ENCODE assay signal across 23 cellular contexts in the genomic region with DNA sequence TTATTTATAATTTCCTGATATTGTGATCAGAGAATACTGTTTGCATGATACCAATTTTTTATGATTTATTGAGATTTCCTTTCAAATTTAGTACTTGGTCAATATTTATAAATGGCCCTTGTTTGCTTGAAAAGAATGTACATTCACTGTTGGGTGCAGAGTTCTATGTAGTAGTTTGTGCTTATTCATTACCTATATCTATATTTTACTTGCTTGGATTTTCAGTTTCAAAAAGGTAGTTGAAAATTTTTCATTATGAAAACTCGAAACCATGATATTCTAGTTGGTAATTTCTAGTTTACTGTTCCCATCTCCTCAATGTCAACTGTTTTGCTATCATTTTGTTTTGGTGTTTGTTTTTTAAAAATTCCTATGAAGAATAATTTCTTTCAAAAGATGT.
"Had no signal": no experiment of that assay in that cellular context is flagged by ENCODE, and none has a peak within 500 bp of the region (broad histone marks: within the 10 kb centered on the region; RNA-seq: fewer than 3 reads in every experiment).

No MANE protein-coding gene starts in this region.

- DNase-seq: activated CD4-positive, alpha-beta T cell treated with anti-CD3 and anti-CD28 coated beads, Interleukin-2, amount 50 U/mL, for 1 hour; activated CD4-positive, CD25-positive, alpha-beta regulatory T cell treated with anti-CD3 and anti-CD28 coated beads, Interleukin-2, amount 50 U/mL, for 72 hours; activated CD8-positive, alpha-beta memory T cell treated with anti-CD3 and anti-CD28 coated beads, Interleukin-2, amount 50 U/mL, for 4 hours; activated naive CD4-positive, alpha-beta T cell treated with anti-CD3 and anti-CD28 coated beads for 36 hours; activated naive CD8-positive, alpha-beta T cell treated with anti-CD3 and anti-CD28 coated beads, Interleukin-2, amount 50 U/mL, for 24 hours; activated T-cell treated with anti-CD3 and anti-CD28 coated beads, Interleukin-2, amount 50 U/mL, for 4 hours; aorta; brain microvascular endothelial cell; central memory CD4-positive, alpha-beta T cell; dorsolateral prefrontal cortex; foreskin melanocyte; head of caudate nucleus; left lung; mammary epithelial cell; nephron progenitor cell; nucleus accumbens; posterior cingulate gyrus; sigmoid colon; spleen; stimulated activated CD4-positive, alpha-beta T cell treated with anti-CD3 and anti-CD28 coated beads, Interleukin-4, amount 100 ng/mL, for 4 hours; upper lobe of right lung had no signal

- H3K4me3 ChIP-seq: dorsolateral prefrontal cortex, left lung, sigmoid colon, spleen, upper lobe of right lung had no signal

- H3K27me3 ChIP-seq: brain microvascular endothelial cell, dorsolateral prefrontal cortex, left lung, sigmoid colon, spleen, upper lobe of right lung had no signal

- H3K27ac Mint-ChIP-seq: activated naive CD4-positive, alpha-beta T cell treated with anti-CD3 and anti-CD28 coated beads for 36 hours; activated naive CD8-positive, alpha-beta T cell treated with anti-CD3 and anti-CD28 coated beads, Interleukin-2, amount 50 U/mL, for 24 hours; nephron progenitor cell; stimulated activated memory B cell treated with anti-CD40 and anti-IgM and Interleukin-4, amounts not matched to agents 10 μg/mL and 1 μg/mL and 100 μg/mL, for 72 hours had no signal

- H3K36me3 ChIP-seq: brain microvascular endothelial cell, left lung, sigmoid colon, spleen, upper lobe of right lung had no signal

- ATAC-seq: activated naive CD8-positive, alpha-beta T cell treated with anti-CD3 and anti-CD28 coated beads, Interleukin-2, amount 50 U/mL, for 24 hours; activated T-cell treated with anti-CD3 and anti-CD28 coated beads, Interleukin-2, amount 50 U/mL, for 4 hours; left lung; stimulated activated memory B cell treated with anti-CD40 and anti-IgM and Interleukin-4, amounts not matched to agents 10 μg/mL and 1 μg/mL and 100 μg/mL, for 72 hours; upper lobe of right lung had no signal

- H3K4me1 Mint-ChIP-seq: activated naive CD8-positive, alpha-beta T cell treated with anti-CD3 and anti-CD28 coated beads, Interleukin-2, amount 50 U/mL, for 24 hours; nephron progenitor cell; stimulated activated memory B cell treated with anti-CD40 and anti-IgM and Interleukin-4, amounts not matched to agents 10 μg/mL and 1 μg/mL and 100 μg/mL, for 72 hours had no signal

- H3K4me3 Mint-ChIP-seq: activated naive CD4-positive, alpha-beta T cell treated with anti-CD3 and anti-CD28 coated beads for 36 hours; activated naive CD8-positive, alpha-beta T cell treated with anti-CD3 and anti-CD28 coated beads, Interleukin-2, amount 50 U/mL, for 24 hours; activated T-cell treated with anti-CD3 and anti-CD28 coated beads, Interleukin-2, amount 50 U/mL, for 4 hours; nephron progenitor cell; stimulated activated memory B cell treated with anti-CD40 and anti-IgM and Interleukin-4, amounts not matched to agents 10 μg/mL and 1 μg/mL and 100 μg/mL, for 72 hours had no signal

- H3K27ac ChIP-seq: brain microvascular endothelial cell, dorsolateral prefrontal cortex, left lung, sigmoid colon, spleen, upper lobe of right lung, VCaP had no signal

- H3K4me1 ChIP-seq: left lung, sigmoid colon, spleen, upper lobe of right lung had no signal

- H3K9me3 ChIP-seq: sigmoid colon, upper lobe of right lung had no signal

- H3K36me3 Mint-ChIP-seq: stimulated activated memory B cell treated with anti-CD40 and anti-IgM and Interleukin-4, amounts not matched to agents 10 μg/mL and 1 μg/mL and 100 μg/mL, for 72 hours had no signal

- H3K27me3 Mint-ChIP-seq: stimulated activated memory B cell treated with anti-CD40 and anti-IgM and Interleukin-4, amounts not matched to agents 10 μg/mL and 1 μg/mL and 100 μg/mL, for 72 hours had no signal
